Comparison of ENCODE assay signal across 8 cellular contexts in genomic region chr12:95216704-95217376, GRCh38. TPM values are rescaled to one million over a fixed set of nuclear protein-coding genes. Genes with fewer than 3 reads are reported as not detected.
DNase-seq lines count a peak whose midpoint lies in the region; ATAC-seq and TF ChIP-seq lines count a peak whose summit lies in the region.

No MANE protein-coding gene starts in this region.

- H3K9me3 ChIP-seq in SK-N-MC (ENCODE audit: low read depth, low read length) (no peaks in the 10 kb centered on the region), esophagus squamous epithelium (no peaks in the 10 kb centered on the region), neural progenitor cell (ENCODE audit: low read depth) (no peaks in the 10 kb centered on the region)

- intact Hi-C loops in esophagus squamous epithelium (cut with DNase I): loop anchor here (5.0 kb wide), 1 partner anchor 100 kb away; no protein-coding TSS in a partner anchor

- peaks cover 11% of the 10 kb centered on the region for H3K36me3 Mint-ChIP-seq in neural progenitor cell

- peak overlapping the region; percentile 78 for H3K4me2 ChIP-seq in neural progenitor cell

- no peak for TF ChIP-seq POLR2A in esophagus squamous epithelium (IDR thresholded peaks at IDR 0.05)

- H3K27ac ChIP-seq in SK-N-MC (peak overlapping the region; percentile 76; the same call in 1 of the 2 replicates), esophagus squamous epithelium (peak overlapping the region; percentile 87 to 99 (median 97)), neural progenitor cell (peak overlapping the region; percentile 99)

- no peak for TF ChIP-seq CTCF in esophagus squamous epithelium (IDR thresholded peaks at IDR 0.05)
- no peak for TF ChIP-seq CTCF in neural progenitor cell (IDR thresholded peaks at IDR 0.05)

- peaks cover 24% of the 10 kb centered on the region for H4K20me1 ChIP-seq in neural progenitor cell (ENCODE audit: low read depth)

- H3K27me3 ChIP-seq in esophagus squamous epithelium (no peaks in the 10 kb centered on the region), neural progenitor cell (no peaks in the 10 kb centered on the region)

- H3K9me3 Mint-ChIP-seq in neural progenitor cell: peaks cover 3% of the 10 kb centered on the region

- no peaks in the 10 kb centered on the region for H3K27me3 Mint-ChIP-seq in neural progenitor cell (ENCODE audit: insufficient read depth, low read depth)

- peak overlapping the region; percentile 94 for H2AFZ ChIP-seq in neural progenitor cell (replicated peaks)

- H3K4me3 ChIP-seq in SK-N-MC (peak overlapping the region; percentile 99), esophagus squamous epithelium (peak overlapping the region; percentile 61 to 86 (median 76)), neural progenitor cell (peak overlapping the region; percentile 71)

- peak overlapping the region; percentile 97 for H3K4me3 Mint-ChIP-seq in neural progenitor cell

- WGBS in esophagus squamous epithelium, 2 donors: 0 to 1% methylated on average over 25 to 30 of the region's 45 CpGs

- H3F3A ChIP-seq in neural progenitor cell (ENCODE audit: low read depth): peaks cover 24% of the 10 kb centered on the region

- H3K9ac ChIP-seq in SK-N-MC (ENCODE audit: insufficient read length) (peak overlapping the region; percentile 83), neural progenitor cell (peak overlapping the region; percentile 87)

- peaks cover 91% of the 10 kb centered on the region for H3K79me2 ChIP-seq in neural progenitor cell (ENCODE audit: low read depth)

- ATAC-seq in GM19351 (IDR thresholded peaks at IDR 0.05; ENCODE audit: unreplicated experiment) (peak; percentile 25), HG03378 (IDR thresholded peaks at IDR 0.05; ENCODE audit: unreplicated experiment) (peak; percentile 17)

- H3K27ac Mint-ChIP-seq in neural progenitor cell: peak overlapping the region; percentile 97

- H3K4me1 ChIP-seq in esophagus squamous epithelium: peaks cover 0 to 79% (median 30%) of the 10 kb centered on the region in 3 donors
- peaks cover 40% of the 10 kb centered on the region for H3K4me1 ChIP-seq in neural progenitor cell

- peaks cover 32% of the 10 kb centered on the region for H3K4me1 Mint-ChIP-seq in neural progenitor cell

- DNase-seq in COLO668 (lab: John Stamatoyannopoulos, UW; ENCODE audit: unreplicated experiment): peak; percentile 80
- DNase-seq in SK-N-MC (ENCODE audit: low read depth, low spot score): no peak
- DNase-seq in esophagus squamous epithelium (lab: John Stamatoyannopoulos, UW): no peak
- DNase-seq in neural progenitor cell (ENCODE audit: low spot score): no peak
- no peak for DNase-seq in inferior parietal cortex (ENCODE audit: extremely low spot score)
- DNase-seq in NOMO-1 (lab: John Stamatoyannopoulos, UW; ENCODE audit: unreplicated experiment in 2 of 2): no peak

- H3K36me3 ChIP-seq in SK-N-MC (ENCODE audit: insufficient read depth, low read length) (peaks cover 14% of the 10 kb centered on the region), esophagus squamous epithelium (no peaks in the 10 kb centered on the region), neural progenitor cell (no peaks in the 10 kb centered on the region)

RNA-seq across cellular contexts. Expression of gene FGD6, which starts 0.4 kb away (rescaled TPM):
- total RNA-seq in esophagus squamous epithelium (10 to 100 TPM; 10.0 to 19.1 (median 13.2) TPM), neural progenitor cell (ENCODE audit: low replicate concordance) (25.4 and 32.0 TPM in 2 replicates)

RNA-seq across cellular contexts. Expression of gene VEZT, which starts 0.8 kb away (rescaled TPM):
- 10 to 100 TPM; 27.7 to 82.0 (median 45.3) TPM for total RNA-seq in esophagus squamous epithelium
- 89.8 and 126 TPM in 2 replicates for total RNA-seq in neural progenitor cell (ENCODE audit: low replicate concordance)
